1 cellular context compared by ENCODE assay signal in genomic region chr19:15934332-15935078, GRCh38.
TF ChIP-seq lines count a peak whose summit lies in the region.

CYP4F11 (minus strand) TSS chr19:15934529; CDS start chr19:15934408, 121 bp downstream.

TF ChIP-seq in GM23338, 12 proteins besides CTCF, POLR2A, EP300 and RAD21 (continued from another document):
- TF ChIP-seq, protein P1, sequence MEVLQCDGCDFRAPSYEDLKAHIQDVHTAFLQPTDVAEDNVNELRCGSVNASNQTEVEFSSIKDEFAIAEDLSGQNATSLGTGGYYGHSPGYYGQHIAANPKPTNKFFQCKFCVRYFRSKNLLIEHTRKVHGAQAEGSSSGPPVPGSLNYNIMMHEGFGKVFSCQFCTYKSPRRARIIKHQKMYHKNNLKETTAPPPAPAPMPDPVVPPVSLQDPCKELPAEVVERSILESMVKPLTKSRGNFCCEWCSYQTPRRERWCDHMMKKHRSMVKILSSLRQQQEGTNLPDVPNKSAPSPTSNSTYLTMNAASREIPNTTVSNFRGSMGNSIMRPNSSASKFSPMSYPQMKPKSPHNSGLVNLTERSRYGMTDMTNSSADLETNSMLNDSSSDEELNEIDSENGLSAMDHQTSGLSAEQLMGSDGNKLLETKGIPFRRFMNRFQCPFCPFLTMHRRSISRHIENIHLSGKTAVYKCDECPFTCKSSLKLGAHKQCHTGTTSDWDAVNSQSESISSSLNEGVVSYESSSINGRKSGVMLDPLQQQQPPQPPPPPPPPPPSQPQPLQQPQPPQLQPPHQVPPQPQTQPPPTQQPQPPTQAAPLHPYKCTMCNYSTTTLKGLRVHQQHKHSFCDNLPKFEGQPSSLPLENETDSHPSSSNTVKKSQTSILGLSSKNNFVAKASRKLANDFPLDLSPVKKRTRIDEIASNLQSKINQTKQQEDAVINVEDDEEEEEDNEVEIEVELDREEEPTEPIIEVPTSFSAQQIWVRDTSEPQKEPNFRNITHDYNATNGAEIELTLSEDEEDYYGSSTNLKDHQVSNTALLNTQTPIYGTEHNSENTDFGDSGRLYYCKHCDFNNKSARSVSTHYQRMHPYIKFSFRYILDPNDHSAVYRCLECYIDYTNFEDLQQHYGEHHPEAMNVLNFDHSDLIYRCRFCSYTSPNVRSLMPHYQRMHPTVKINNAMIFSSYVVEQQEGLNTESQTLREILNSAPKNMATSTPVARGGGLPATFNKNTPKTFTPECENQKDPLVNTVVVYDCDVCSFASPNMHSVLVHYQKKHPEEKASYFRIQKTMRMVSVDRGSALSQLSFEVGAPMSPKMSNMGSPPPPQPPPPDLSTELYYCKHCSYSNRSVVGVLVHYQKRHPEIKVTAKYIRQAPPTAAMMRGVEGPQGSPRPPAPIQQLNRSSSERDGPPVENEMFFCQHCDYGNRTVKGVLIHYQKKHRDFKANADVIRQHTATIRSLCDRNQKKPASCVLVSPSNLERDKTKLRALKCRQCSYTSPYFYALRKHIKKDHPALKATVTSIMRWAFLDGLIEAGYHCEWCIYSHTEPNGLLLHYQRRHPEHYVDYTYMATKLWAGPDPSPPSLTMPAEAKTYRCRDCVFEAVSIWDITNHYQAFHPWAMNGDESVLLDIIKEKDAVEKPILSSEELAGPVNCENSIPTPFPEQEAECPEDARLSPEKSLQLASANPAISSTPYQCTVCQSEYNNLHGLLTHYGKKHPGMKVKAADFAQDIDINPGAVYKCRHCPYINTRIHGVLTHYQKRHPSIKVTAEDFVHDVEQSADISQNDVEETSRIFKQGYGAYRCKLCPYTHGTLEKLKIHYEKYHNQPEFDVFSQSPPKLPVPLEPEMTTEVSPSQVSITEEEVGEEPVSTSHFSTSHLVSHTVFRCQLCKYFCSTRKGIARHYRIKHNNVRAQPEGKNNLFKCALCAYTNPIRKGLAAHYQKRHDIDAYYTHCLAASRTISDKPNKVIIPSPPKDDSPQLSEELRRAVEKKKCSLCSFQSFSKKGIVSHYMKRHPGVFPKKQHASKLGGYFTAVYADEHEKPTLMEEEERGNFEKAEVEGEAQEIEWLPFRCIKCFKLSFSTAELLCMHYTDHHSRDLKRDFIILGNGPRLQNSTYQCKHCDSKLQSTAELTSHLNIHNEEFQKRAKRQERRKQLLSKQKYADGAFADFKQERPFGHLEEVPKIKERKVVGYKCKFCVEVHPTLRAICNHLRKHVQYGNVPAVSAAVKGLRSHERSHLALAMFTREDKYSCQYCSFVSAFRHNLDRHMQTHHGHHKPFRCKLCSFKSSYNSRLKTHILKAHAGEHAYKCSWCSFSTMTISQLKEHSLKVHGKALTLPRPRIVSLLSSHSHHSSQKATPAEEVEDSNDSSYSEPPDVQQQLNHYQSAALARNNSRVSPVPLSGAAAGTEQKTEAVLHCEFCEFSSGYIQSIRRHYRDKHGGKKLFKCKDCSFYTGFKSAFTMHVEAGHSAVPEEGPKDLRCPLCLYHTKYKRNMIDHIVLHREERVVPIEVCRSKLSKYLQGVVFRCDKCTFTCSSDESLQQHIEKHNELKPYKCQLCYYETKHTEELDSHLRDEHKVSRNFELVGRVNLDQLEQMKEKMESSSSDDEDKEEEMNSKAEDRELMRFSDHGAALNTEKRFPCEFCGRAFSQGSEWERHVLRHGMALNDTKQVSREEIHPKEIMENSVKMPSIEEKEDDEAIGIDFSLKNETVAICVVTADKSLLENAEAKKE (CRISPR knock-in tag; IDR thresholded peaks at IDR 0.05) = no peak
- no peak for TF ChIP-seq ZNF331 (CRISPR knock-in tag; IDR thresholded peaks at IDR 0.05; ENCODE audit: low read depth)
